12 cellular contexts compared by ENCODE assay signal in genomic region chr4:143875357-143875756, GRCh38. TPM values are rescaled to one million over a fixed set of nuclear protein-coding genes. Genes with fewer than 3 reads are reported as not detected.
A peak's percentile ranks its signal among the peaks of the same experiment; 100 is the strongest.
DNase-seq lines count a peak whose midpoint lies in the region; ATAC-seq and TF ChIP-seq lines count a peak whose summit lies in the region.
"Not testable (repeated sequence)": the region's sequence is repeated elsewhere in the genome, so short reads cannot be mapped to it uniquely, and the experiment has no call there.
"Had no signal": no experiment of that assay in that cellular context is flagged by ENCODE, and none has a peak within 500 bp of the region (broad histone marks: within the 10 kb centered on the region; RNA-seq: fewer than 3 reads in every experiment).

No MANE protein-coding gene starts in this region.

- intact Hi-C loops in activated B cell treated with CpG ODN at 0.5 μM for 24 hours (cut with micrococcal nuclease), result not testable (repeated sequence)

- H3K4me1 Mint-ChIP-seq in activated B cell treated with CpG ODN at 0.5 μM for 24 hours, result peaks cover 25% of the 10 kb centered on the region

- POLR2A ChIA-PET in activated B cell treated with CpG ODN at 0.5 μM for 24 hours (lab: Charles Lee), result not testable (repeated sequence)

- not testable (repeated sequence) for H3K4me3 Mint-ChIP-seq in activated B cell treated with CpG ODN at 0.5 μM for 24 hours

- TF ChIP-seq CTCF in activated B cell treated with CpG ODN at 0.5 μM for 24 hours (IDR thresholded peaks at IDR 0.05), result not testable (repeated sequence)

- H3K27ac Mint-ChIP-seq in activated B cell treated with CpG ODN at 0.5 μM for 24 hours, result not testable (repeated sequence)

- CTCF ChIA-PET in activated B cell treated with CpG ODN at 0.5 μM for 24 hours (lab: Charles Lee), result not testable (repeated sequence)

- H3K9me3 Mint-ChIP-seq in activated B cell treated with CpG ODN at 0.5 μM for 24 hours, result not testable (repeated sequence)

- peak; percentile 36 for DNase-seq in DMS53 treated with DMSO at 0.1 percent for 48 hours (lab: John Stamatoyannopoulos, UW; ENCODE audit: unreplicated experiment)
- not testable (repeated sequence) for DNase-seq in activated B cell treated with CpG ODN at 0.5 μM for 24 hours

- H3K36me3 Mint-ChIP-seq in activated B cell treated with CpG ODN at 0.5 μM for 24 hours (ENCODE audit: low read depth), result not testable (repeated sequence)

- not testable (repeated sequence) for H3K27me3 Mint-ChIP-seq in activated B cell treated with CpG ODN at 0.5 μM for 24 hours

- ATAC-seq in GM18909 (IDR thresholded peaks at IDR 0.05; ENCODE audit: poor library complexity, unreplicated experiment) (peak; percentile 63), GM21367 (IDR thresholded peaks at IDR 0.05; ENCODE audit: unreplicated experiment) (peak; percentile 63), HG02623 (IDR thresholded peaks at IDR 0.05; ENCODE audit: unreplicated experiment) (peak; percentile 50), HG02885 (IDR thresholded peaks at IDR 0.05; ENCODE audit: poor library complexity, unreplicated experiment) (peak; percentile 54), HG03432 (IDR thresholded peaks at IDR 0.05; ENCODE audit: unreplicated experiment) (peak; percentile 38), activated B cell treated with CpG ODN at 0.5 μM for 24 hours (ENCODE audit: low read depth) (peak; percentile 18)

RNA-seq across cellular contexts. Expression of gene GYPE, which starts 30.0 kb away (rescaled TPM):
- 3.7 and 4.0 TPM in 2 replicates for total RNA-seq in activated B cell treated with CpG ODN at 0.5 μM for 24 hours
- total RNA-seq: Caco-2, Daoy, GM23338, H7, HepG2 had no signal
